ENCODE assay signal across 8 cellular contexts in genomic region chr14:21192447-21192822, GRCh38. TPM values are rescaled to one million over a fixed set of nuclear protein-coding genes. Genes with fewer than 3 reads are reported as not detected.
DNase-seq lines count a peak whose midpoint lies in the region; ATAC-seq, FAIRE-seq and TF ChIP-seq lines count a peak whose summit lies in the region.

No MANE protein-coding gene starts in this region.

- H3K14ac ChIP-seq in H9 (ENCODE audit: insufficient read depth, low read length): no peak overlapping the region

- CTCF ChIA-PET in A549 (lab: Yijun Ruan, JAX): interaction anchor here (0.8 to 1.6 kb wide), 4 partner anchors 9 to 177 kb away, joined by 3 to 5 read pairs (median 4); no protein-coding TSS in a partner anchor

- H3K23me2 ChIP-seq in H9 (ENCODE audit: insufficient read length, low read depth, low read length, poor library complexity, severe bottlenecking): peaks cover 2% of the 10 kb centered on the region

- no peak overlapping the region for H3K4ac ChIP-seq in H9 (ENCODE audit: low read depth, low read length)

- H3K4me3 Mint-ChIP-seq in H9: peak overlapping the region in 1 of 2 experiments; percentile 21; a peak in 1 of 5 replicates
- H3K4me3 Mint-ChIP-seq in activated naive CD8-positive, alpha-beta T cell treated with anti-CD3 and anti-CD28 coated beads, Interleukin-2, amount 50 U/mL, for 24 hours: peak overlapping the region; percentile 65

- H3K36me3 Mint-ChIP-seq in H9 (ENCODE audit: insufficient read depth in 1 of 3, low read depth in 3 of 3): no peaks in the 10 kb centered on the region
- no peaks in the 10 kb centered on the region for H3K36me3 Mint-ChIP-seq in activated naive CD8-positive, alpha-beta T cell treated with anti-CD3 and anti-CD28 coated beads, Interleukin-2, amount 50 U/mL, for 24 hours (ENCODE audit: low read depth)

- H3K4me2 ChIP-seq in A549 (peak overlapping the region; percentile 86), H9 (ENCODE audit: insufficient read depth, insufficient read length, low read length) (peak overlapping the region; percentile 15)

- no peak overlapping the region for H3T11ph ChIP-seq in H9 (ENCODE audit: low read length)

- peaks cover 4% of the 10 kb centered on the region; the same call in 1 of the 3 replicates for H3K4me1 ChIP-seq in A549
- H3K4me1 ChIP-seq in H9 (ENCODE audit: insufficient read depth, low read length): no peaks in the 10 kb centered on the region; the same call in 1 of the 2 replicates
- peaks cover 14% of the 10 kb centered on the region for H3K4me1 ChIP-seq in lower lobe of right lung

- H2BK20ac ChIP-seq in H9 (ENCODE audit: low read depth, low read length, poor library complexity, severe bottlenecking): no peak overlapping the region

- H4K20me1 ChIP-seq in H9 (ENCODE audit: control insufficient read depth, insufficient read depth, insufficient read length): no peaks in the 10 kb centered on the region

- no peak overlapping the region for H4K8ac ChIP-seq in H9 (replicated peaks; ENCODE audit: insufficient read length, low read depth, low read length)

- no peak overlapping the region for H3K27ac Mint-ChIP-seq in H9
- no peak overlapping the region for H3K27ac Mint-ChIP-seq in activated naive CD8-positive, alpha-beta T cell treated with anti-CD3 and anti-CD28 coated beads, Interleukin-2, amount 50 U/mL, for 24 hours

- no peaks in the 10 kb centered on the region for H3K79me2 ChIP-seq in H9 (ENCODE audit: insufficient read depth, low read length)

- no peak overlapping the region for H2BK120ac ChIP-seq in H9 (ENCODE audit: low read depth, low read length, poor library complexity, severe bottlenecking)

- no peaks in the 10 kb centered on the region for H3K36me3 ChIP-seq in lower lobe of right lung

- no peak for TF ChIP-seq POLR2A in A549 (IDR thresholded peaks at IDR 0.05; ENCODE audit: low read length)

- intact Hi-C loops in lower lobe of right lung (cut with DNase I): no loop called here

- H3K27me3 ChIP-seq in H9 (ENCODE audit: insufficient read depth, low read length): no peaks in the 10 kb centered on the region
- no peaks in the 10 kb centered on the region for H3K27me3 ChIP-seq in lower lobe of right lung (ENCODE audit: low read depth)

- H3K23ac ChIP-seq in H9 (ENCODE audit: insufficient read length, low read depth, low read length): no peak overlapping the region

- H3K9me3 ChIP-seq in A549: peaks cover 2% of the 10 kb centered on the region; the same call in 1 of the 3 replicates
- H3K9me3 ChIP-seq in H9 (ENCODE audit: control insufficient read depth, low read depth, low read length): no peaks in the 10 kb centered on the region
- no peaks in the 10 kb centered on the region for H3K9me3 ChIP-seq in lower lobe of right lung

- H4K91ac ChIP-seq in H9 (ENCODE audit: insufficient read length, low read depth, low read length): no peak overlapping the region

- H3K56ac ChIP-seq in H9 (ENCODE audit: insufficient read length, low read depth, low read length): no peak overlapping the region

- H3K27me3 Mint-ChIP-seq in H9 (ENCODE audit: low read depth): peaks cover 9% of the 10 kb centered on the region
- H3K27me3 Mint-ChIP-seq in activated naive CD8-positive, alpha-beta T cell treated with anti-CD3 and anti-CD28 coated beads, Interleukin-2, amount 50 U/mL, for 24 hours: no peaks in the 10 kb centered on the region

- H2BK12ac ChIP-seq in H9 (ENCODE audit: insufficient read length, low read depth, low read length): no peak overlapping the region

- H2BK15ac ChIP-seq in H9 (ENCODE audit: low read depth, low read length): no peak overlapping the region

- POLR2A ChIA-PET in A549 (lab: Yijun Ruan, JAX): interaction anchor here (1.0 kb wide), 1 partner anchor 8 kb away, joined by 3 read pairs; no protein-coding TSS in a partner anchor

- ATAC-seq in A549 (peak; percentile 27 to 30; a peak in 5 of 6 replicates), lower lobe of right lung (peak; percentile 7 to 37), HG03108 (IDR thresholded peaks at IDR 0.05; ENCODE audit: unreplicated experiment) (no peak)
- no peak for ATAC-seq in activated naive CD8-positive, alpha-beta T cell treated with anti-CD3 and anti-CD28 coated beads, Interleukin-2, amount 50 U/mL, for 24 hours

- DNase-seq in A549 (ENCODE audit: low read depth in 1 of 2, low spot score in 1 of 2) (no peak), H9 (no peak), lower lobe of right lung (no peak), NCI-H187 treated with DMSO at 0.1 percent for 48 hours (lab: John Stamatoyannopoulos, UW) (no peak), kidney glomerular epithelial cell (lab: John Stamatoyannopoulos, UW) (no peak)
- no peak for DNase-seq in activated naive CD8-positive, alpha-beta T cell treated with anti-CD3 and anti-CD28 coated beads, Interleukin-2, amount 50 U/mL, for 24 hours
- no peak for DNase-seq in activated CD8-positive, alpha-beta memory T cell treated with anti-CD3 and anti-CD28 coated beads for 24 hours

- 70% methylated on average over 1 of the region's 1 CpG for WGBS in A549 (ENCODE audit: missing lambda C conversion rate)
- WGBS in H9 (ENCODE audit: extremely low coverage, insufficient read length, low lambda C conversion rate): no CpG with 5 or more reads among the region's 1 CpG

- H3K18ac ChIP-seq in H9 (ENCODE audit: insufficient read length, low read depth, low read length): no peak overlapping the region

- no peaks in the 10 kb centered on the region for H3K79me1 ChIP-seq in H9 (ENCODE audit: insufficient read depth, low read depth, low read length, poor library complexity, severe bottlenecking)

- H3K4me1 Mint-ChIP-seq in H9: peaks cover 3 to 15% of the 10 kb centered on the region in 2 experiments
- H3K4me1 Mint-ChIP-seq in activated naive CD8-positive, alpha-beta T cell treated with anti-CD3 and anti-CD28 coated beads, Interleukin-2, amount 50 U/mL, for 24 hours: peaks cover 12% of the 10 kb centered on the region

- TF ChIP-seq CTCF in A549 (IDR thresholded peaks at IDR 0.05) (no peak), H9 (conservative IDR thresholded peaks at IDR 0.05) (no peak), lower lobe of right lung (IDR thresholded peaks at IDR 0.05) (no peak)

- no peak for TF ChIP-seq EP300 in A549 (IDR thresholded peaks at IDR 0.05)

- H3K27ac ChIP-seq in A549 (peak overlapping the region; percentile 12 to 77; a peak in 4 of 6 replicates), H9 (ENCODE audit: insufficient read length, low read depth, low read length) (no peak overlapping the region), lower lobe of right lung (no peak overlapping the region)

- peaks cover under 1 to 6% of the 10 kb centered on the region in 2 experiments; a peak in 3 of 5 replicates for H3K9me3 Mint-ChIP-seq in H9
- H3K9me3 Mint-ChIP-seq in activated naive CD8-positive, alpha-beta T cell treated with anti-CD3 and anti-CD28 coated beads, Interleukin-2, amount 50 U/mL, for 24 hours: no peaks in the 10 kb centered on the region

- TF ChIP-seq RAD21 in A549 (conservative IDR thresholded peaks at IDR 0.05 in 1 of 2, IDR thresholded peaks at IDR 0.05 in 1 of 2): no peak

- H4K5ac ChIP-seq in H9 (ENCODE audit: insufficient read length, low read depth, low read length): no peak overlapping the region

- no peak overlapping the region for H3K9ac ChIP-seq in H9 (ENCODE audit: extremely low read depth, insufficient read length, low read length)

- FAIRE-seq in A549 (lab: Jason Lieb, UNC): no peak

- no peak overlapping the region for H2AFZ ChIP-seq in H9 (ENCODE audit: low read length)

- no peak overlapping the region for H2AK5ac ChIP-seq in H9 (ENCODE audit: insufficient read length, low read length)

- H2BK5ac ChIP-seq in H9 (ENCODE audit: insufficient read length, low read length): no peak overlapping the region

- peak overlapping the region; percentile 40 for H3K4me3 ChIP-seq in A549
- H3K4me3 ChIP-seq in lower lobe of right lung: peak overlapping the region; percentile 49

TF ChIP-seq in A549, 52 proteins besides CTCF, POLR2A, EP300 and RAD21 (continues in another document):
- TF ChIP-seq BCL3 (IDR thresholded peaks at IDR 0.05) (no peak), EHMT2 (IDR thresholded peaks at IDR 0.05; ENCODE audit: low read depth) (no peak), PHF8 (IDR thresholded peaks at IDR 0.05; ENCODE audit: borderline replicate concordance, low read depth) (no peak), USF2 (IDR thresholded peaks at IDR 0.05) (no peak), JUN (IDR thresholded peaks at IDR 0.05) (no peak), RCOR1 (IDR thresholded peaks at IDR 0.05; ENCODE audit: low read depth, low read length) (no peak), CHD2 (IDR thresholded peaks at IDR 0.05; ENCODE audit: low read length, partially characterized antibody) (no peak), TP53 (CRISPR knock-in tag; IDR thresholded peaks at IDR 0.05) (no peak), FOXS1 (CRISPR knock-in tag; IDR thresholded peaks at IDR 0.05) (no peak), KDM1A (IDR thresholded peaks at IDR 0.05; ENCODE audit: low read depth) (no peak), ESRRA (IDR thresholded peaks at IDR 0.05; ENCODE audit: borderline replicate concordance, low read length) (no peak), CBX2 (IDR thresholded peaks at IDR 0.05; ENCODE audit: borderline replicate concordance, low read depth) (no peak), GATA3 (IDR thresholded peaks at IDR 0.05; ENCODE audit: borderline replicate concordance) (no peak), MYC (IDR thresholded peaks at IDR 0.05; ENCODE audit: borderline replicate concordance, low read length) (no peak)

RNA-seq across cellular contexts. Expression of gene OR5AU1, which starts 36.6 kb away (rescaled TPM):
- polyA plus RNA-seq in A549 (2011; rRNA removed) (not detected in 2 replicates), A549 (2017; fragmentation: RNase III; extraction: RNeasy Plus Mini Kit Qiagen cat#74134 plus additional on column Dnase treatment) (not detected in 3 replicates)
- polyA plus RNA-seq in A549 (2012; cell fraction: cytosol; rRNA removed): not detected in 2 replicates
- not detected in 2 replicates for polyA plus RNA-seq in A549 (2012; cell fraction: nucleus; rRNA removed)
- polyA minus RNA-seq in A549 (2011; rRNA and poly(A)+ RNA removed): not detected in 2 replicates
- total RNA-seq in H9 (2021) (not detected in 2 replicates), lower lobe of right lung (not detected)

Comparison
In these comparisons a context has a peak if more than half of its experiments do, and no peak if none do; other contexts are left out.
1. ATAC-seq: peak in A549 (2 of 2) and lower lobe of right lung (2 of 2); none in activated naive CD8-positive, alpha-beta T cell treated with anti-CD3 and anti-CD28 coated beads, Interleukin-2, amount 50 U/mL, for 24 hours (single experiment) and HG03108 (single experiment).
2. H3K27ac ChIP-seq: peak in A549 (2 of 2); none in H9 (single experiment) and lower lobe of right lung (single experiment).